ENCODE assay signal across 21 cellular contexts in the genomic region with DNA sequence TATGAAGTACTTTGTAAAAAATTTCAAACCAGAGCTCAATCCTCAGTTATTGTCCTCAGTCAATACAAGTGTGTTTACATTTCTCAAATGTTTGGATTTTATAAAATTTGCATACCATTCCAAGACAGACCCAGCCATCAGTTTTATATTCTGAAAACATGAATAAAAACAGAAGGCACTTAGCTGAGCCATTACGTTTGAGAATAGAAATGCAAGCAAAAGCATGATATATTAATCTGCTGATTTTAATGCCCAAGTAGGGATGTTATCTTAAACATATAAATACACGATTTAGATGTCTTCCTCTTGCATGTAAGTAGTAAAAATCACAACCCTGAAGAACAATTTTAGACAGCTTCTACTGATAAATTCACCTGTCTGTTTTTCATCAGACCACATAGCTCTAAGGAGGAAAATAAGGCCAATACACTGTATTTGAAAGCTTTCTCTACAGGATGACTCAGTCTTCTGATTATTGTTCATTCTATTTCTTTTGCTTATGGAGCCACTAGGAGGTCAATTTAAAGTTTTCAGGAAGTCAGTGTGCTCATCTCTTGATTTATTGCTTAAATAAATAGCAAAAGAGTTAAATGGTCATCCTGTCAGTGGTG.
"Had no signal": no experiment of that assay in that cellular context is flagged by ENCODE, and none has a peak within 500 bp of the region (broad histone marks: within the 10 kb centered on the region; RNA-seq: fewer than 3 reads in every experiment).

No MANE protein-coding gene starts in this region.

- ATAC-seq: activated T-cell treated with anti-CD3 and anti-CD28 coated beads, Interleukin-2, amount 50 U/mL, for 72 hours; mucosa of descending colon; naive thymus-derived CD8-positive, alpha-beta T cell; psoas muscle; right lobe of liver; stimulated activated effector memory CD8-positive, alpha-beta T cell treated with anti-CD3 and anti-CD28 coated beads, Interleukin-12 subunit alpha, Interleukin-12 subunit beta, amount 100 ng/mL, for 72 hours had no signal

- H3K27me3 ChIP-seq: adrenal gland, esophagus muscularis mucosa, ovary, right lobe of liver, stomach, testis, upper lobe of left lung had no signal

- H3K4me3 ChIP-seq: adrenal gland, esophagus muscularis mucosa, mucosa of descending colon, ovary, psoas muscle, right lobe of liver, stomach, testis, upper lobe of left lung had no signal

- H3K4me1 ChIP-seq: adrenal gland, esophagus muscularis mucosa, psoas muscle, right lobe of liver, testis, upper lobe of left lung had no signal

- DNase-seq: activated CD4-positive, CD25-positive, alpha-beta regulatory T cell treated with anti-CD3 and anti-CD28 coated beads, Interleukin-2, amount 50 U/mL, for 72 hours; activated CD8-positive, alpha-beta memory T cell treated with anti-CD3 and anti-CD28 coated beads for 24 hours; activated CD8-positive, alpha-beta memory T cell treated with anti-CD3 and anti-CD28 coated beads, Interleukin-2, amount 50 U/mL, for 48 hours; activated effector memory CD4-positive, alpha-beta T cell treated with anti-CD3 and anti-CD28 coated beads, Interleukin-2, amount 50 U/mL, for 16 hours; activated T-cell treated with anti-CD3 and anti-CD28 coated beads, Interleukin-2, amount 50 U/mL, for 72 hours; adrenal gland; cerebellar nuclear complex; dermis blood vessel endothelial cell; effector memory CD4-positive, alpha-beta T cell; immature natural killer cell; mucosa of descending colon; naive thymus-derived CD8-positive, alpha-beta T cell; ovary; psoas muscle; right lobe of liver; stimulated activated CD4-positive, alpha-beta T cell treated with anti-CD3 and anti-CD28 coated beads, Interleukin-4, amount 100 ng/mL, for 24 hours; stomach; testis; upper lobe of left lung had no signal

- H3K27ac ChIP-seq: adrenal gland, esophagus muscularis mucosa, ovary, psoas muscle, right lobe of liver, testis, upper lobe of left lung had no signal

- H3K9me3 ChIP-seq: adrenal gland, esophagus muscularis mucosa, ovary, psoas muscle, right lobe of liver, testis, upper lobe of left lung had no signal
